In the genomic region with DNA sequence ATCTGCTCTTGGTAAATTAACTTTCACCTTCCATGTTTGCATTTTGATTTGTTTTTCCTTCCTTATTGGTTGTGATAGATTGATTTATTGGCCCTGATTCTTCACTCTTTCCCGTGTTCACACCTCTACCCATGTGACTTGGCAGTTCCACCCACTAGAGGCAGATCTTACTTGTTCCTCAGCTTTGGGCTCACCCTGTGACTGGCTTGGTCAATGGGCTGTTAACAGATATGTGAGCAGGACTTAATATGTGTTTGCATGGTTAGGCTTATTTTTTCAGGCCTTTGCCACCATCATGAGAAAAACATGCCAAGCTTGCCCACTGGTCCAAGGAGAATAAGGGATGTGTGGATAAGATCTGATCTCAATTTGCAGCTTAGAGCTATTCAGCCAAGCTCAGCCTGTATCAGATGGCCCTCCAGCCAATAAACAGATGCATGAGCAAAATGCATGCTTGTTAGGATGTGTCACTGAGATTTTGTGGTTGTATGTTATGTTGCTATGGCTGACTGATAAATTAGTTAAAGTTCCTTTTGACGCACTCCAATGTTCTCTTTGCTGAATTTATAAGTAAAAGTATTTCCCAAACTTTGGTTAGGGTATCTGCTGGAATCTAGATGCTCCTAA, we compare ENCODE assay signal across 14 cellular contexts. TPM values are rescaled to one million over a fixed set of nuclear protein-coding genes. Genes with fewer than 3 reads are reported as not detected.
A peak's percentile ranks its signal among the peaks of the same experiment; 100 is the strongest.
DNase-seq lines count a peak whose midpoint lies in the region; ATAC-seq, FAIRE-seq and TF ChIP-seq lines count a peak whose summit lies in the region.
"Had no signal": no experiment of that assay in that cellular context is flagged by ENCODE, and none has a peak within 500 bp of the region (broad histone marks: within the 10 kb centered on the region; RNA-seq: fewer than 3 reads in every experiment).

No MANE protein-coding gene starts in this region.

- TF ChIP-seq CTCF in HFFc6 (IDR thresholded peaks at IDR 0.05) (no peak), astrocyte of the spinal cord (IDR thresholded peaks at IDR 0.05; ENCODE audit: low read depth, low read length) (no peak), kidney epithelial cell (IDR thresholded peaks at IDR 0.05; ENCODE audit: insufficient read depth, low read length, poor library complexity, severe bottlenecking) (no peak), HepG2 (CRISPR knock-in tag; IDR thresholded peaks at IDR 0.05) (no peak)

- no TSS peak for BruUV-seq in HepG2 (replicated peaks; lab: Mats Ljungman, UMichigan)

- H3K36me3 Mint-ChIP-seq in HFFc6 (ENCODE audit: low read depth) = peaks cover 4% of the 10 kb centered on the region; the same call in 1 of the 2 replicates
- H3K36me3 Mint-ChIP-seq: activated CD4-positive, alpha-beta memory T cell treated with anti-CD3 and anti-CD28 coated beads for 36 hours had no signal

- H2BK12ac ChIP-seq in neuronal stem cell (ENCODE audit: low read length) = no peak overlapping the region

- WGBS in neuronal stem cell (ENCODE audit: extremely low coverage in 2 of 2, insufficient read length in 2 of 2, insufficient replicate concordance in 1 of 2), 2 donors = no CpG with 5 or more reads among the region's 2 CpGs
- 50% methylated on average over 2 of the region's 2 CpGs for WGBS in HepG2 (ENCODE audit: low lambda C conversion rate)

- peaks cover 23% of the 10 kb centered on the region for H3K4me1 Mint-ChIP-seq in HFFc6 (ENCODE audit: low read depth)

- no peak for FAIRE-seq in HepG2 (lab: Jason Lieb, UNC)

- H3K9ac ChIP-seq in neuronal stem cell (ENCODE audit: low read depth, low read length, poor library complexity) = no peak overlapping the region
- no peak overlapping the region for H3K9ac ChIP-seq in HepG2 (ENCODE audit: insufficient read depth, low read depth, low read length)

- no peak for TF ChIP-seq RAD21 in HepG2 (CRISPR knock-in tag; IDR thresholded peaks at IDR 0.05)

- peak; percentile 85 for DNase-seq in AG08396 (ENCODE audit: low spot score)
- DNase-seq in HFFc6 = peak; percentile 96
- peak; percentile 93 for DNase-seq in astrocyte of the spinal cord (ENCODE audit: low read depth, low spot score)
- DNase-seq in kidney epithelial cell (ENCODE audit: low read depth) = peak; percentile 70
- DNase-seq in neuronal stem cell (ENCODE audit: low spot score) = no peak
- DNase-seq in HepG2 (ENCODE audit: low spot score) = no peak
- no peak for DNase-seq in occipital lobe (lab: John Stamatoyannopoulos, UW)
- DNase-seq: activated CD4-positive, alpha-beta memory T cell treated with anti-CD3 and anti-CD28 coated beads for 36 hours; activated naive CD8-positive, alpha-beta T cell treated with anti-CD3 and anti-CD28 coated beads for 36 hours; C1 segment of cervical spinal cord; NCI-H2029 treated with DMSO at 0.1 percent for 48 hours; stimulated activated CD4-positive, alpha-beta T cell treated with anti-CD3 and anti-CD28 coated beads, Interleukin-12 subunit alpha, Interleukin-12 subunit beta, amount 100 ng/mL, for 4 hours; T-helper 17 cell had no signal

- POLR2A ChIA-PET in HepG2 (lab: Yijun Ruan, JAX) = no interaction called here

- intact Hi-C loops in HepG2 (cut with micrococcal nuclease; ENCODE audit: unreplicated experiment) = no loop called here

- no peak overlapping the region for H3K4ac ChIP-seq in neuronal stem cell (ENCODE audit: low read length)

- no peaks in the 10 kb centered on the region for H3K4me1 ChIP-seq in neuronal stem cell (ENCODE audit: control insufficient read depth in 2 of 2, insufficient read depth in 1 of 2, low read depth in 1 of 2, low read length in 2 of 2)
- H3K4me1 ChIP-seq in HepG2 (ENCODE audit: insufficient read depth, low read length) = no peaks in the 10 kb centered on the region

- no peak overlapping the region for H4K8ac ChIP-seq in neuronal stem cell (ENCODE audit: low read depth, low read length)

- no peak overlapping the region for H3K14ac ChIP-seq in neuronal stem cell (ENCODE audit: low read length)

- no peak for ATAC-seq in HepG2
- no peak for ATAC-seq in HG02973 (IDR thresholded peaks at IDR 0.05; ENCODE audit: unreplicated experiment)
- ATAC-seq: T-helper 17 cell had no signal

- H2AFZ ChIP-seq in neuronal stem cell (ENCODE audit: low read length) = no peak overlapping the region
- H2AFZ ChIP-seq in HepG2 (ENCODE audit: low read length) = no peak overlapping the region

- H3K27me3 Mint-ChIP-seq in HFFc6 (ENCODE audit: insufficient read depth) = peaks cover 19% of the 10 kb centered on the region
- H3K27me3 Mint-ChIP-seq: activated CD4-positive, alpha-beta memory T cell treated with anti-CD3 and anti-CD28 coated beads for 36 hours; activated naive CD8-positive, alpha-beta T cell treated with anti-CD3 and anti-CD28 coated beads for 36 hours; T-helper 17 cell had no signal

- H3K18ac ChIP-seq in neuronal stem cell (ENCODE audit: low read length) = no peak overlapping the region

- no peak overlapping the region for H3K4me3 Mint-ChIP-seq in HFFc6
- H3K4me3 Mint-ChIP-seq: activated CD4-positive, alpha-beta memory T cell treated with anti-CD3 and anti-CD28 coated beads for 36 hours; activated naive CD8-positive, alpha-beta T cell treated with anti-CD3 and anti-CD28 coated beads for 36 hours; T-helper 17 cell had no signal

- peak overlapping the region; percentile 94 for H3K27ac Mint-ChIP-seq in HFFc6
- H3K27ac Mint-ChIP-seq: activated CD4-positive, alpha-beta memory T cell treated with anti-CD3 and anti-CD28 coated beads for 36 hours; activated naive CD8-positive, alpha-beta T cell treated with anti-CD3 and anti-CD28 coated beads for 36 hours; T-helper 17 cell had no signal

- TF ChIP-seq EP300 in HepG2 (IDR thresholded peaks at IDR 0.05; ENCODE audit: low read depth in 2 of 2, low read length in 2 of 2) = no peak
- TF ChIP-seq EP300 in HepG2 (CRISPR knock-in tag; IDR thresholded peaks at IDR 0.05; ENCODE audit: borderline replicate concordance) = no peak

- no peak overlapping the region for H2BK5ac ChIP-seq in neuronal stem cell (ENCODE audit: low read length)

- no peaks in the 10 kb centered on the region for H4K20me1 ChIP-seq in HepG2 (ENCODE audit: insufficient read depth, low read length)

- no peaks in the 10 kb centered on the region for H3K79me2 ChIP-seq in HepG2 (ENCODE audit: insufficient read depth, low read length)

- no peak for TF ChIP-seq POLR2A in HepG2 (IDR thresholded peaks at IDR 0.05; ENCODE audit: insufficient read depth in 1 of 2, low read depth in 2 of 2, low read length in 2 of 2)

- no peak overlapping the region for H3K4me3 ChIP-seq in astrocyte of the spinal cord (ENCODE audit: low read depth, low read length)
- H3K4me3 ChIP-seq in kidney epithelial cell (ENCODE audit: low read depth, low read length) = no peak overlapping the region
- peak overlapping the region in 1 of 2 donors; percentile 61 for H3K4me3 ChIP-seq in neuronal stem cell (ENCODE audit: low read length in 2 of 2)
- H3K4me3 ChIP-seq in HepG2 (replicated peaks in 1 of 3; ENCODE audit: insufficient read depth in 1 of 3, low read depth in 2 of 3, low read length in 3 of 3) = no peak overlapping the region

- H2AK5ac ChIP-seq in neuronal stem cell (ENCODE audit: low read depth, low read length) = no peak overlapping the region

- CTCF ChIA-PET in HepG2 (lab: Yijun Ruan, JAX; ENCODE audit: low intra/inter-chr PET ratio, low total read pairs) = no interaction called here

- H2BK15ac ChIP-seq in neuronal stem cell (ENCODE audit: low read length) = no peak overlapping the region

- H3K27me3 ChIP-seq in kidney epithelial cell (ENCODE audit: control insufficient read depth, insufficient read depth, low read length) = no peaks in the 10 kb centered on the region
- peaks cover 0 to 6% (median 0%) of the 10 kb centered on the region in 3 experiments for H3K27me3 ChIP-seq in neuronal stem cell (ENCODE audit: control insufficient read depth in 3 of 3, insufficient read depth in 3 of 3, low read depth in 1 of 3, low read length in 3 of 3)
- peaks cover 0 to 4% of the 10 kb centered on the region in 2 experiments; a peak in 2 of 5 replicates for H3K27me3 ChIP-seq in HepG2 (ENCODE audit: control insufficient read depth in 1 of 2, insufficient read depth in 2 of 2, low read length in 2 of 2)

- H3K79me1 ChIP-seq in neuronal stem cell (ENCODE audit: low read depth, low read length) = no peaks in the 10 kb centered on the region

- H3K4me2 ChIP-seq in neuronal stem cell (ENCODE audit: insufficient read depth, low read length, poor library complexity, severe bottlenecking) (no peak overlapping the region), HepG2 (ENCODE audit: low read depth, low read length) (no peak overlapping the region)

- H3K23ac ChIP-seq in neuronal stem cell (ENCODE audit: low read depth, low read length, poor library complexity) = no peak overlapping the region

- H3K36me3 ChIP-seq in kidney epithelial cell (ENCODE audit: control insufficient read depth, insufficient read depth, low read length) (no peaks in the 10 kb centered on the region), neuronal stem cell (replicated peaks in 1 of 2; ENCODE audit: control insufficient read depth in 2 of 2, insufficient read depth in 2 of 2, low read length in 2 of 2) (no peaks in the 10 kb centered on the region), HepG2 (replicated peaks in 1 of 2; ENCODE audit: control insufficient read depth in 1 of 2, insufficient read depth in 2 of 2, low read length in 2 of 2) (no peaks in the 10 kb centered on the region)

- peaks cover 8% of the 10 kb centered on the region; the same call in 1 of the 2 replicates for H3K9me3 Mint-ChIP-seq in HFFc6

- H3K9me3 ChIP-seq in neuronal stem cell (replicated peaks in 1 of 2; ENCODE audit: control insufficient read depth in 2 of 2, insufficient read depth in 1 of 2, low read depth in 1 of 2, low read length in 2 of 2) (peaks cover 2 to 3% of the 10 kb centered on the region in 2 donors), HepG2 (ENCODE audit: low read length) (no peaks in the 10 kb centered on the region)

- no peak overlapping the region for H4K91ac ChIP-seq in neuronal stem cell (ENCODE audit: low read depth, low read length, poor library complexity)

- in situ Hi-C loops in astrocyte of the spinal cord (cut with HindIII; ENCODE audit: low sequenced_read_pairs) (no loop called here), HepG2 (cut with HindIII; ENCODE audit: extremely low pct_ligation_motif_present, low pct_unique_long_range_greater_than_20kb) (no loop called here)

- H3K27ac ChIP-seq in neuronal stem cell (replicated peaks; ENCODE audit: low read length) = no peak overlapping the region
- no peak overlapping the region for H3K27ac ChIP-seq in HepG2 (ENCODE audit: extremely low read length, insufficient read depth, low read length)

- H2BK120ac ChIP-seq in neuronal stem cell (ENCODE audit: low read depth, low read length) = no peak overlapping the region

RNA-seq across cellular contexts. Expression of gene RGCC, which starts 48.0 kb away (rescaled TPM):
- under 1 TPM in 1 of 6 experiments, not detected in 5; 0.43 TPM for total RNA-seq in HFFc6 (2021; fragmentation: NEBNext Ultra II Directional; extraction: Animal tissue kit (Norgen Biotek cat#: 25700))
- total RNA-seq in kidney epithelial cell = 0.21 and 0.29 TPM in 2 replicates
- polyA plus RNA-seq in neuronal stem cell (2013, experiment 1 of 2) = 0.20 TPM
- 0.21 TPM for polyA plus RNA-seq in neuronal stem cell (2013, experiment 2 of 2)
- 0.20 and 0.29 TPM in 2 replicates for total RNA-seq in HepG2 (2016; rRNA removed; fragmentation: Illumina TruSeq; extraction: Trizol)
- total RNA-seq in HepG2 (2016; cell fraction: cytosol; rRNA removed; fragmentation: Illumina TruSeq; extraction: Trizol; ENCODE audit: low read depth) = 0.26 TPM in 1 of 2 replicates, not detected in the other
- total RNA-seq in HepG2 (2016; cell fraction: insoluble cytoplasmic fraction; rRNA removed; fragmentation: Illumina TruSeq; extraction: Trizol) = 0.39 and 0.61 TPM in 2 replicates
- total RNA-seq in HepG2 (2016; cell fraction: membrane; rRNA removed; fragmentation: Illumina TruSeq; extraction: Trizol) = 0.49 and 0.65 TPM in 2 replicates
- total RNA-seq in HepG2 (2016; cell fraction: nucleus; rRNA removed; fragmentation: Illumina TruSeq; extraction: Trizol) = 0.56 TPM in 1 of 2 replicates, not detected in the other
- polyA plus RNA-seq in HepG2 (2011; rRNA removed) = 8.4 and 9.5 TPM in 2 replicates
- 5.6 and 6.7 TPM in 2 replicates for polyA plus RNA-seq in HepG2 (2011; cell fraction: cytosol; rRNA removed)
- 4.9 and 5.8 TPM in 2 replicates for polyA plus RNA-seq in HepG2 (2011; cell fraction: nucleus; rRNA removed)
- 4.0 and 15.8 TPM in 2 replicates for polyA plus RNA-seq in HepG2 (2012)
- 0.48 and 0.54 TPM in 2 replicates for polyA plus RNA-seq in HepG2 (2016; cell fraction: cytosol; fragmentation: Illumina TruSeq; extraction: Trizol; ENCODE audit: low read depth)
- polyA plus RNA-seq in HepG2 (2016; cell fraction: insoluble cytoplasmic fraction; fragmentation: Illumina TruSeq; extraction: Trizol; ENCODE audit: low read depth) = 0.43 and 0.45 TPM in 2 replicates
- polyA plus RNA-seq in HepG2 (2016; cell fraction: membrane; fragmentation: Illumina TruSeq; extraction: Trizol; ENCODE audit: low read depth) = 0.36 and 0.74 TPM in 2 replicates
- 1.4 TPM in 1 of 2 replicates, not detected in the other for polyA plus RNA-seq in HepG2 (2016; cell fraction: nucleus; fragmentation: Illumina TruSeq; extraction: Trizol; ENCODE audit: insufficient read depth, low read depth)
- 2.3 TPM in 1 of 2 replicates, not detected in the other for polyA minus RNA-seq in HepG2 (2011; rRNA and poly(A)+ RNA removed; ENCODE audit: low replicate concordance)
- polyA minus RNA-seq in HepG2 (2011; cell fraction: cytosol; rRNA and poly(A)+ RNA removed) = 3.3 and 4.5 TPM in 2 replicates
- 3.0 and 3.4 TPM in 2 replicates for polyA minus RNA-seq in HepG2 (2011; cell fraction: nucleus; rRNA and poly(A)+ RNA removed)
- total RNA-seq in occipital lobe = 25.7 TPM

Comparison
In these comparisons a context has a peak if more than half of its experiments do, and no peak if none do; other contexts are left out.
1. DNase-seq: peak in AG08396 (single experiment), HFFc6 (single experiment), astrocyte of the spinal cord (single experiment) and kidney epithelial cell (single experiment); none in neuronal stem cell (single experiment), HepG2 (single experiment) and occipital lobe (single experiment).
2. RNA of gene RGCC, which starts 48.0 kb away (total RNA-seq): 25.7 TPM in occipital lobe (single experiment); 0.21 to 0.29 TPM in kidney epithelial cell, 0.20 to 0.65 TPM in HepG2 and 0.43 TPM in HFFc6; every median in the first group is over 10 times any median in the second.